ENCODE assay signal across 1 cellular context in genomic region chr6:25637946-25638345, GRCh38.
TF ChIP-seq lines count a peak whose summit lies in the region.

No MANE protein-coding gene starts in this region.

TF ChIP-seq in HepG2, 621 proteins besides CTCF, POLR2A, EP300 and RAD21 (continued from another document and continues in another):
- TF ChIP-seq PBX3 (CRISPR knock-in tag; IDR thresholded peaks at IDR 0.05; ENCODE audit: borderline replicate concordance) (no peak), ZKSCAN1 (IDR thresholded peaks at IDR 0.05; ENCODE audit: low read length) (no peak), ATM (IDR thresholded peaks at IDR 0.05; ENCODE audit: borderline replicate concordance) (no peak), EED (CRISPR knock-in tag; IDR thresholded peaks at IDR 0.05) (no peak), SOX5 (CRISPR knock-in tag; IDR thresholded peaks at IDR 0.05; ENCODE audit: borderline replicate concordance) (no peak), LCORL (IDR thresholded peaks at IDR 0.05) (no peak), LCORL (CRISPR knock-in tag; IDR thresholded peaks at IDR 0.05) (no peak), ZSCAN25 (CRISPR knock-in tag; IDR thresholded peaks at IDR 0.05) (no peak), RBAK (CRISPR knock-in tag; IDR thresholded peaks at IDR 0.05) (no peak), ZNF687 (CRISPR knock-in tag; IDR thresholded peaks at IDR 0.05) (peak; percentile 65), ZIK1 (CRISPR knock-in tag; IDR thresholded peaks at IDR 0.05; ENCODE audit: borderline replicate concordance, low read depth) (no peak; the same call in 1 of the 2 replicates), ATF6 (CRISPR knock-in tag; conservative IDR thresholded peaks at IDR 0.05) (no peak), ZNF280B (CRISPR knock-in tag; IDR thresholded peaks at IDR 0.05; ENCODE audit: borderline replicate concordance) (no peak), ZNF670 (CRISPR knock-in tag; IDR thresholded peaks at IDR 0.05; ENCODE audit: borderline replicate concordance) (no peak), HOXA9 (CRISPR knock-in tag; IDR thresholded peaks at IDR 0.05; ENCODE audit: borderline replicate concordance) (no peak), ZNF362 (CRISPR knock-in tag; IDR thresholded peaks at IDR 0.05; ENCODE audit: borderline replicate concordance) (no peak), ZNF343 (CRISPR knock-in tag; IDR thresholded peaks at IDR 0.05) (peak; percentile 41; the same call in 1 of the 2 replicates), AGO2 (optimal IDR thresholded peaks at IDR 0.05; ENCODE audit: low read depth, low read length) (no peak), FIP1L1 (IDR thresholded peaks at IDR 0.05; ENCODE audit: borderline replicate concordance, insufficient read depth, low read depth, low read length) (no peak), POGK (CRISPR knock-in tag; conservative IDR thresholded peaks at IDR 0.05) (no peak), NR0B2 (CRISPR knock-in tag; IDR thresholded peaks at IDR 0.05) (peak; percentile 65; the same call in 1 of the 2 replicates), ZNF276 (CRISPR knock-in tag; IDR thresholded peaks at IDR 0.05; ENCODE audit: low read depth) (no peak), ZNF160 (CRISPR knock-in tag; IDR thresholded peaks at IDR 0.05) (no peak), ZHX2 (IDR thresholded peaks at IDR 0.05; ENCODE audit: low read depth) (no peak), ZHX2 (CRISPR knock-in tag; IDR thresholded peaks at IDR 0.05; ENCODE audit: borderline replicate concordance) (no peak), ZNF232 (CRISPR knock-in tag; IDR thresholded peaks at IDR 0.05; ENCODE audit: borderline replicate concordance) (no peak; the same call in 1 of the 2 replicates)
- TF ChIP-seq, protein P1, sequence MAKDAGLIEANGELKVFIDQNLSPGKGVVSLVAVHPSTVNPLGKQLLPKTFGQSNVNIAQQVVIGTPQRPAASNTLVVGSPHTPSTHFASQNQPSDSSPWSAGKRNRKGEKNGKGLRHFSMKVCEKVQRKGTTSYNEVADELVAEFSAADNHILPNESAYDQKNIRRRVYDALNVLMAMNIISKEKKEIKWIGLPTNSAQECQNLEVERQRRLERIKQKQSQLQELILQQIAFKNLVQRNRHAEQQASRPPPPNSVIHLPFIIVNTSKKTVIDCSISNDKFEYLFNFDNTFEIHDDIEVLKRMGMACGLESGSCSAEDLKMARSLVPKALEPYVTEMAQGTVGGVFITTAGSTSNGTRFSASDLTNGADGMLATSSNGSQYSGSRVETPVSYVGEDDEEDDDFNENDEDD (CRISPR knock-in tag; IDR thresholded peaks at IDR 0.05; ENCODE audit: borderline replicate concordance) = no peak
- TF ChIP-seq, protein P2, sequence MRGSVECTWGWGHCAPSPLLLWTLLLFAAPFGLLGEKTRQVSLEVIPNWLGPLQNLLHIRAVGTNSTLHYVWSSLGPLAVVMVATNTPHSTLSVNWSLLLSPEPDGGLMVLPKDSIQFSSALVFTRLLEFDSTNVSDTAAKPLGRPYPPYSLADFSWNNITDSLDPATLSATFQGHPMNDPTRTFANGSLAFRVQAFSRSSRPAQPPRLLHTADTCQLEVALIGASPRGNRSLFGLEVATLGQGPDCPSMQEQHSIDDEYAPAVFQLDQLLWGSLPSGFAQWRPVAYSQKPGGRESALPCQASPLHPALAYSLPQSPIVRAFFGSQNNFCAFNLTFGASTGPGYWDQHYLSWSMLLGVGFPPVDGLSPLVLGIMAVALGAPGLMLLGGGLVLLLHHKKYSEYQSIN (CRISPR knock-in tag; IDR thresholded peaks at IDR 0.05; ENCODE audit: borderline replicate concordance) = no peak
